In the genomic region with DNA sequence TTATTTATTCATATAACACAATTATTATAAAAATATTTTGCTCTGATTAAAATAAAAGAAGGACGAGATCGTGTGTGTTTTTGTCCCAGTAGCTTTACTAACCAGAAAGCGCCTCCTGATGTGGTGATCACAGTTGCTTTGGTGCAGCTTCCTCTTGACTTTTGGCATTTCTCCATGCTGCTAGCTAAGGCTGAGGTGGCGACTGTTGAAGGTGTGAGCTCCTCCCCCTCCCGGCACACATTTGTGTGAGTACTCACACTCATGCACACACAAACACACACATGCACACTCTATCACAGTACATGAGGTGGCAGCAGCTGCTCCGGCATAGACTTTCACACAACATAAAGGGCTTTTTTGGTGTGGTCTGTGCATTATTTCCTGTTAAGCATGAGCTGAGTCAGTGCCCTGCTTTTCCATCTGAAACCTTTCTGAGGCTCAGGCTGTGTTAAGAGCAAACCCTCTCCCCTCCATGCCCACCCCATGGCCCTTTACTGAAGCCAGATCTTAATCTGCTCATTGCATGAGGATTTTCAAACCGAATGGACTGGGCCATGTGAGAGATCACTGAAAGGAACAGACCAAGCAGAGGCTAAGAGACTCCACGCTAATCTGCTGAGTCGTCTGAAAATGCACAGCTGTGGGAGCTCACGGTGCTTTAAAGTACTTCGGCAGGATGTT, we compare ENCODE assay signal across 9 cellular contexts. TPM values are rescaled to one million over a fixed set of nuclear protein-coding genes. Genes with fewer than 3 reads are reported as not detected.
A peak's percentile ranks its signal among the peaks of the same experiment; 100 is the strongest.
DNase-seq lines count a peak whose midpoint lies in the region; ATAC-seq and TF ChIP-seq lines count a peak whose summit lies in the region.
"Not testable (repeated sequence)": the region's sequence is repeated elsewhere in the genome, so short reads cannot be mapped to it uniquely, and the experiment has no call there.
"Had no signal": no experiment of that assay in that cellular context is flagged by ENCODE, and none has a peak within 500 bp of the region (broad histone marks: within the 10 kb centered on the region; RNA-seq: fewer than 3 reads in every experiment).

No MANE protein-coding gene starts in this region.

- not testable (repeated sequence) for H3K9me3 Mint-ChIP-seq in activated B cell treated with CpG ODN at 0.5 μM for 24 hours

- not testable (repeated sequence) for H3K4me3 ChIP-seq in BLaER1

- not testable (repeated sequence) for H3K4me1 Mint-ChIP-seq in activated B cell treated with CpG ODN at 0.5 μM for 24 hours

- CTCF ChIA-PET in activated B cell treated with CpG ODN at 0.5 μM for 24 hours (lab: Charles Lee), result not testable (repeated sequence)

- not testable (repeated sequence) for H3K36me3 ChIP-seq in BLaER1

- not testable (repeated sequence) for H3K9me3 ChIP-seq in BLaER1

- not testable (repeated sequence) for H3K27me3 Mint-ChIP-seq in activated B cell treated with CpG ODN at 0.5 μM for 24 hours

- not testable (repeated sequence) for H3K4me1 ChIP-seq in BLaER1

- not testable (repeated sequence) for H3K9ac ChIP-seq in BLaER1

- ATAC-seq in GM19395 (IDR thresholded peaks at IDR 0.05; ENCODE audit: unreplicated experiment) (peak; percentile 79), HG02798 (IDR thresholded peaks at IDR 0.05; ENCODE audit: poor library complexity, unreplicated experiment) (peak; percentile 70), activated B cell treated with CpG ODN at 0.5 μM for 24 hours (ENCODE audit: low read depth) (peak; percentile 40), left ventricle myocardium superior (peak; percentile 89)

- POLR2A ChIA-PET in activated B cell treated with CpG ODN at 0.5 μM for 24 hours (lab: Charles Lee), result not testable (repeated sequence)

- peak overlapping the region; percentile 47 for H3K4me2 ChIP-seq in BLaER1

- not testable (repeated sequence) for H4K20me1 ChIP-seq in BLaER1

- not testable (repeated sequence) for H3K27ac ChIP-seq in BLaER1

- peak; percentile 1 for DNase-seq in HT-29 (ENCODE audit: low spot score)
- not testable (repeated sequence) for DNase-seq in activated B cell treated with CpG ODN at 0.5 μM for 24 hours
- peak; percentile 12 for DNase-seq in activated T-helper 9 cell treated with anti-CD3 and anti-CD28 coated beads, Interleukin-2, amount 50 U/mL, for 16 hours (ENCODE audit: low read depth)
- DNase-seq in left ventricle myocardium superior, result peak; percentile 27
- peak; percentile 38 to 41 for DNase-seq in stimulated activated CD4-positive, alpha-beta T cell treated with anti-CD3 and anti-CD28 coated beads, Interleukin-2, amount 100 ng/mL, for 24 hours

- not testable (repeated sequence) for H3K36me3 Mint-ChIP-seq in activated B cell treated with CpG ODN at 0.5 μM for 24 hours (ENCODE audit: low read depth)

- not testable (repeated sequence) for H3K27me3 ChIP-seq in BLaER1

- intact Hi-C loops in activated B cell treated with CpG ODN at 0.5 μM for 24 hours (cut with micrococcal nuclease); left ventricle myocardium superior (cut with micrococcal nuclease): not testable (repeated sequence)

- TF ChIP-seq CTCF in activated B cell treated with CpG ODN at 0.5 μM for 24 hours (IDR thresholded peaks at IDR 0.05), result not testable (repeated sequence)

- H3K4me3 Mint-ChIP-seq in activated B cell treated with CpG ODN at 0.5 μM for 24 hours, result not testable (repeated sequence)

- not testable (repeated sequence) for H3K27ac Mint-ChIP-seq in activated B cell treated with CpG ODN at 0.5 μM for 24 hours

RNA-seq across cellular contexts. Expression of gene FOXD4L1, which starts 53.3 kb away (rescaled TPM):
- not detected in 2 replicates for total RNA-seq in HT-29 (2014; rRNA removed; shearing (Covaris generic))
- 0.17 and 0.35 TPM in 2 replicates for total RNA-seq in activated B cell treated with CpG ODN at 0.5 μM for 24 hours
- total RNA-seq in left ventricle myocardium superior, result not detected
- total RNA-seq: A673 had no signal
